In genomic region chr12:91778091-91778819, GRCh38 we compare ENCODE assay signal across 8 cellular contexts.
DNase-seq lines count a peak whose midpoint lies in the region; ATAC-seq and TF ChIP-seq lines count a peak whose summit lies in the region.

No MANE protein-coding gene starts in this region.

- peaks cover 14 to 48% (median 29%) of the 10 kb centered on the region in 4 donors for H3K4me1 Mint-ChIP-seq in CD4-positive, CD25-positive, alpha-beta regulatory T cell
- H3K4me1 Mint-ChIP-seq in dendritic cell treated with granulocyte-macrophage colony-stimulating factor and Interleukin-4, amounts not matched to agents 40 ng/mL and 50 ng/mL, for 4 days (ENCODE audit: low read depth): no peaks in the 10 kb centered on the region
- peaks cover 33% of the 10 kb centered on the region for H3K4me1 Mint-ChIP-seq in stimulated activated naive CD8-positive, alpha-beta T cell treated with anti-CD3 and anti-CD28 coated beads, Interleukin-15, amount 100 ng/mL, for 72 hours
- H3K4me1 Mint-ChIP-seq in neural progenitor cell: peaks cover 8% of the 10 kb centered on the region

- H4K20me1 ChIP-seq in neural progenitor cell (ENCODE audit: low read depth): no peaks in the 10 kb centered on the region

- peak; percentile 49 to 54 for ATAC-seq in CD4-positive, CD25-positive, alpha-beta regulatory T cell (ENCODE audit: low read depth in 2 of 2)
- ATAC-seq in GM19455 (IDR thresholded peaks at IDR 0.05; ENCODE audit: unreplicated experiment): peak; percentile 68
- ATAC-seq in HG03469 (IDR thresholded peaks at IDR 0.05; ENCODE audit: unreplicated experiment): peak; percentile 20
- ATAC-seq in stimulated activated naive CD8-positive, alpha-beta T cell treated with anti-CD3 and anti-CD28 coated beads, Interleukin-15, amount 100 ng/mL, for 72 hours: peak; percentile 40

- H3K27ac ChIP-seq in CD4-positive, CD25-positive, alpha-beta regulatory T cell (ENCODE audit: insufficient read depth, low read length, poor library complexity, severe bottlenecking): peak overlapping the region; percentile 82
- no peak overlapping the region for H3K27ac ChIP-seq in neural progenitor cell

- TF ChIP-seq CTCF in neural progenitor cell (IDR thresholded peaks at IDR 0.05): no peak

- H3K9me3 Mint-ChIP-seq in CD4-positive, CD25-positive, alpha-beta regulatory T cell: peaks cover 0 to 2% (median 0%) of the 10 kb centered on the region in 7 donors
- H3K9me3 Mint-ChIP-seq in dendritic cell treated with granulocyte-macrophage colony-stimulating factor and Interleukin-4, amounts not matched to agents 40 ng/mL and 50 ng/mL, for 4 days: no peaks in the 10 kb centered on the region
- no peaks in the 10 kb centered on the region for H3K9me3 Mint-ChIP-seq in stimulated activated naive CD8-positive, alpha-beta T cell treated with anti-CD3 and anti-CD28 coated beads, Interleukin-15, amount 100 ng/mL, for 72 hours
- H3K9me3 Mint-ChIP-seq in neural progenitor cell: peaks cover 8% of the 10 kb centered on the region

- no peak overlapping the region for H2AFZ ChIP-seq in neural progenitor cell (replicated peaks)

- no peak overlapping the region for H3K4me2 ChIP-seq in neural progenitor cell

- no peaks in the 10 kb centered on the region for H3K36me3 ChIP-seq in CD4-positive, CD25-positive, alpha-beta regulatory T cell (ENCODE audit: control insufficient read depth, insufficient read depth, low read length)
- no peaks in the 10 kb centered on the region for H3K36me3 ChIP-seq in neural progenitor cell

- peak in 2 of 3 donors; percentile 24 to 74 for DNase-seq in CD4-positive, CD25-positive, alpha-beta regulatory T cell
- DNase-seq in stimulated activated naive CD8-positive, alpha-beta T cell treated with anti-CD3 and anti-CD28 coated beads, Interleukin-15, amount 100 ng/mL, for 72 hours: no peak
- DNase-seq in neural progenitor cell (ENCODE audit: low spot score) (no peak), NCI-H2107 (lab: John Stamatoyannopoulos, UW) (no peak), LoVo (ENCODE audit: low spot score) (no peak)

- H3K27me3 Mint-ChIP-seq in CD4-positive, CD25-positive, alpha-beta regulatory T cell: no peaks in the 10 kb centered on the region
- peaks cover 2% of the 10 kb centered on the region for H3K27me3 Mint-ChIP-seq in dendritic cell treated with granulocyte-macrophage colony-stimulating factor and Interleukin-4, amounts not matched to agents 40 ng/mL and 50 ng/mL, for 4 days
- no peaks in the 10 kb centered on the region for H3K27me3 Mint-ChIP-seq in stimulated activated naive CD8-positive, alpha-beta T cell treated with anti-CD3 and anti-CD28 coated beads, Interleukin-15, amount 100 ng/mL, for 72 hours
- no peaks in the 10 kb centered on the region for H3K27me3 Mint-ChIP-seq in neural progenitor cell (ENCODE audit: insufficient read depth, low read depth)

- H3K79me2 ChIP-seq in neural progenitor cell (ENCODE audit: low read depth): no peaks in the 10 kb centered on the region

- no peak overlapping the region for H3K9ac ChIP-seq in neural progenitor cell

- H3F3A ChIP-seq in neural progenitor cell (ENCODE audit: low read depth): no peaks in the 10 kb centered on the region

- H3K9me3 ChIP-seq in CD4-positive, CD25-positive, alpha-beta regulatory T cell (ENCODE audit: control insufficient read depth in 2 of 2, low read length in 2 of 2): no peaks in the 10 kb centered on the region
- H3K9me3 ChIP-seq in neural progenitor cell (ENCODE audit: low read depth): no peaks in the 10 kb centered on the region

- peak overlapping the region; percentile 77 for H3K4me3 ChIP-seq in CD4-positive, CD25-positive, alpha-beta regulatory T cell (ENCODE audit: low read depth, low read length)
- H3K4me3 ChIP-seq in neural progenitor cell: no peak overlapping the region

- peak overlapping the region; percentile 24 to 89 (median 83) for H3K4me3 Mint-ChIP-seq in CD4-positive, CD25-positive, alpha-beta regulatory T cell
- H3K4me3 Mint-ChIP-seq in dendritic cell treated with granulocyte-macrophage colony-stimulating factor and Interleukin-4, amounts not matched to agents 40 ng/mL and 50 ng/mL, for 4 days: no peak overlapping the region
- peak overlapping the region; percentile 68 to 77 for H3K4me3 Mint-ChIP-seq in stimulated activated naive CD8-positive, alpha-beta T cell treated with anti-CD3 and anti-CD28 coated beads, Interleukin-15, amount 100 ng/mL, for 72 hours
- no peak overlapping the region for H3K4me3 Mint-ChIP-seq in neural progenitor cell

- H3K4me1 ChIP-seq in CD4-positive, CD25-positive, alpha-beta regulatory T cell (ENCODE audit: control insufficient read depth, insufficient read depth, low read length, poor library complexity, severe bottlenecking): peaks cover 24% of the 10 kb centered on the region
- no peaks in the 10 kb centered on the region for H3K4me1 ChIP-seq in neural progenitor cell

- intact Hi-C loops in dendritic cell treated with granulocyte-macrophage colony-stimulating factor and Interleukin-4, amounts not matched to agents 40 ng/mL and 50 ng/mL, for 4 days (cut with micrococcal nuclease): no loop called here

- peaks cover 5% of the 10 kb centered on the region for H3K36me3 Mint-ChIP-seq in CD4-positive, CD25-positive, alpha-beta regulatory T cell
- H3K36me3 Mint-ChIP-seq in dendritic cell treated with granulocyte-macrophage colony-stimulating factor and Interleukin-4, amounts not matched to agents 40 ng/mL and 50 ng/mL, for 4 days (ENCODE audit: low read depth): no peaks in the 10 kb centered on the region
- H3K36me3 Mint-ChIP-seq in neural progenitor cell: no peaks in the 10 kb centered on the region

- H3K27ac Mint-ChIP-seq in CD4-positive, CD25-positive, alpha-beta regulatory T cell: peak overlapping the region; percentile 89 to 98 (median 95)
- H3K27ac Mint-ChIP-seq in dendritic cell treated with granulocyte-macrophage colony-stimulating factor and Interleukin-4, amounts not matched to agents 40 ng/mL and 50 ng/mL, for 4 days: peak overlapping the region; percentile 39
- peak overlapping the region; percentile 71 to 84 for H3K27ac Mint-ChIP-seq in stimulated activated naive CD8-positive, alpha-beta T cell treated with anti-CD3 and anti-CD28 coated beads, Interleukin-15, amount 100 ng/mL, for 72 hours
- H3K27ac Mint-ChIP-seq in neural progenitor cell: no peak overlapping the region

- no peaks in the 10 kb centered on the region for H3K27me3 ChIP-seq in CD4-positive, CD25-positive, alpha-beta regulatory T cell (ENCODE audit: control insufficient read depth, insufficient read depth, low read length)
- H3K27me3 ChIP-seq in neural progenitor cell: no peaks in the 10 kb centered on the region

Comparison
In these comparisons a context has a peak if more than half of its experiments do, and no peak if none do; other contexts are left out.
1. DNase-seq: peak in CD4-positive, CD25-positive, alpha-beta regulatory T cell (2 of 3); none in stimulated activated naive CD8-positive, alpha-beta T cell treated with anti-CD3 and anti-CD28 coated beads, Interleukin-15, amount 100 ng/mL, for 72 hours (0 of 2), neural progenitor cell (single experiment), NCI-H2107 (single experiment) and LoVo (single experiment).
2. H3K4me3 Mint-ChIP-seq: peak in CD4-positive, CD25-positive, alpha-beta regulatory T cell (4 of 4) and stimulated activated naive CD8-positive, alpha-beta T cell treated with anti-CD3 and anti-CD28 coated beads, Interleukin-15, amount 100 ng/mL, for 72 hours (2 of 2); none in dendritic cell treated with granulocyte-macrophage colony-stimulating factor and Interleukin-4, amounts not matched to agents 40 ng/mL and 50 ng/mL, for 4 days (single experiment) and neural progenitor cell (single experiment).
3. Peak in every context shown above with its lines, with median percentiles within 50 percentile points of each other: ATAC-seq.